Comparison of ENCODE assay signal across 18 cellular contexts in genomic region chr17:8872705-8873426, GRCh38. TPM values are rescaled to one million over a fixed set of nuclear protein-coding genes. Genes with fewer than 3 reads are reported as not detected.
DNase-seq lines count a peak whose midpoint lies in the region; ATAC-seq and TF ChIP-seq lines count a peak whose summit lies in the region.
"Had no signal": no experiment of that assay in that cellular context is flagged by ENCODE, and none has a peak within 500 bp of the region (broad histone marks: within the 10 kb centered on the region; RNA-seq: fewer than 3 reads in every experiment).

No MANE protein-coding gene starts in this region.

- H3K4me1 Mint-ChIP-seq in endodermal cell = peaks cover 45% of the 10 kb centered on the region

- H3K9me3 Mint-ChIP-seq in endodermal cell = no peaks in the 10 kb centered on the region

- H3K4me3 ChIP-seq in left ventricle myocardium inferior (no peak overlapping the region), HEK293 (ENCODE audit: low read depth, low read length) (no peak overlapping the region), endodermal cell (ENCODE audit: low read length) (no peak overlapping the region)
- H3K4me3 ChIP-seq: A549, K562, SJCRH30 had no signal

- TF ChIP-seq CTCF in left ventricle myocardium inferior (IDR thresholded peaks at IDR 0.05; ENCODE audit: borderline replicate concordance) = no peak
- TF ChIP-seq CTCF in HEK293 (tag by site-specific recombination; IDR thresholded peaks at IDR 0.05) = no peak
- TF ChIP-seq CTCF in endodermal cell (conservative IDR thresholded peaks at IDR 0.05) = no peak

- POLR2A ChIA-PET in HEK293 (lab: Yijun Ruan, JAX) = no interaction called here

- H3K36me3 ChIP-seq in left ventricle myocardium inferior (no peaks in the 10 kb centered on the region), HEK293 (ENCODE audit: control insufficient read depth in 2 of 2, insufficient read depth in 1 of 2, low read length in 2 of 2) (no peaks in the 10 kb centered on the region), endodermal cell (ENCODE audit: control insufficient read depth, insufficient read depth, low read length) (no peaks in the 10 kb centered on the region)
- H3K36me3 ChIP-seq: SJCRH30 had no signal

- intact Hi-C loops in cardiac septum (cut with DNase I) = no loop called here
- intact Hi-C loops in left ventricle myocardium inferior (cut with micrococcal nuclease) = no loop called here
- intact Hi-C loops in sciatic nerve (cut with DNase I) = no loop called here

- H3K4me1 ChIP-seq in left ventricle myocardium inferior = peaks cover 16% of the 10 kb centered on the region
- H3K4me1 ChIP-seq in HEK293 (ENCODE audit: control insufficient read depth, insufficient read depth, low read length) = no peaks in the 10 kb centered on the region
- peaks cover 19% of the 10 kb centered on the region for H3K4me1 ChIP-seq in endodermal cell (ENCODE audit: control insufficient read depth, insufficient read depth, low read length)
- H3K4me1 ChIP-seq: SJCRH30 had no signal

- H3K4me3 Mint-ChIP-seq in endodermal cell = no peak overlapping the region

- ATAC-seq in sciatic nerve (peak; percentile 34), GM21529 (IDR thresholded peaks at IDR 0.05; ENCODE audit: unreplicated experiment) (no peak)
- ATAC-seq: K562 had no signal

- CTCF ChIA-PET in HEK293 (lab: Yijun Ruan, JAX) = interaction anchor here (1.4 kb wide), 1 partner anchor 40 kb away, joined by 3 read pairs; no protein-coding TSS in a partner anchor

- WGBS in endodermal cell (ENCODE audit: insufficient coverage in 1 of 2, insufficient read length in 1 of 2), 2 experiments = 81 to 93% methylated on average over 11 to 15 of the region's 16 CpGs

- no peaks in the 10 kb centered on the region for H3K9me3 ChIP-seq in left ventricle myocardium inferior (replicated peaks)
- H3K9me3 ChIP-seq in HEK293 (ENCODE audit: control insufficient read depth, insufficient read depth, low read depth, low read length) = no peaks in the 10 kb centered on the region
- no peaks in the 10 kb centered on the region for H3K9me3 ChIP-seq in endodermal cell (ENCODE audit: control insufficient read depth, low read length)
- H3K9me3 ChIP-seq: A549, SJCRH30 had no signal

- no peaks in the 10 kb centered on the region for H3K27me3 Mint-ChIP-seq in endodermal cell (ENCODE audit: insufficient read depth)

- H3K27ac Mint-ChIP-seq in endodermal cell = peak overlapping the region; percentile 96

- no peak overlapping the region for H3K9ac ChIP-seq in endodermal cell (ENCODE audit: extremely low read depth, low read length, poor library complexity, severe bottlenecking)

- H3K27me3 ChIP-seq in left ventricle myocardium inferior (ENCODE audit: low read depth) (peaks cover 44% of the 10 kb centered on the region), endodermal cell (ENCODE audit: control insufficient read depth, insufficient read depth, low read length, poor library complexity, severe bottlenecking) (no peaks in the 10 kb centered on the region)
- H3K27me3 ChIP-seq: SJCRH30 had no signal

- H3K27ac ChIP-seq in left ventricle myocardium inferior (replicated peaks) = no peak overlapping the region
- H3K27ac ChIP-seq in HEK293 (ENCODE audit: extremely low read depth, low read depth, low read length) = no peak overlapping the region
- no peak overlapping the region for H3K27ac ChIP-seq in endodermal cell (ENCODE audit: low read depth, low read length)
- H3K27ac ChIP-seq: A549, C4-2B, SJCRH30 had no signal

- DNase-seq in cardiac septum (ENCODE audit: low spot score) (peak; percentile 75), left ventricle myocardium inferior (no peak), endodermal cell (no peak), sciatic nerve (ENCODE audit: low spot score) (peak; percentile 54), GM03348 (ENCODE audit: low spot score) (no peak)
- DNase-seq: DMS 273 treated with DMSO at 0.1 percent for 48 hours; HCEC 1CT; NCI-H1417 treated with DMSO at 0.1 percent for 48 hours; NCI-H1930; NCI-H446; NK-92 treated with Interleukin-12 subunit alpha and Interleukin-12 subunit beta, amount 100 ng/mL, for 24 hours; SJCRH30 had no signal

- H3K36me3 Mint-ChIP-seq in endodermal cell (ENCODE audit: low read depth) = peaks cover 2% of the 10 kb centered on the region

TF ChIP-seq in HEK293, 187 proteins besides CTCF, POLR2A, EP300 and RAD21:
- TF ChIP-seq ZNF629 (tag by site-specific recombination; IDR thresholded peaks at IDR 0.05) = no peak
- peak; percentile 62 for TF ChIP-seq ZSCAN4 (tag by site-specific recombination; IDR thresholded peaks at IDR 0.05)
- no peak for TF ChIP-seq SALL2 (tag by site-specific recombination; IDR thresholded peaks at IDR 0.05; ENCODE audit: borderline replicate concordance)
- TF ChIP-seq ZFHX2 (tag by site-specific recombination; conservative IDR thresholded peaks at IDR 0.05) = 0 out of 2 replicates have a peak, but pooled peaks have one; percentile 14
TF ChIP-seq in HEK293: peak in this region for 2.

RNA-seq across cellular contexts. Expression of gene PIK3R6, which starts 5.4 kb away (rescaled TPM):
- total RNA-seq in cardiac septum = 1.00 TPM
- 1.2 TPM for total RNA-seq in left ventricle myocardium inferior
- 1 to 10 TPM; 2.1 to 2.5 TPM for total RNA-seq in endodermal cell
- polyA plus RNA-seq in endodermal cell (2013, experiment 1 of 2) = 0.25 TPM
- 0.17 TPM for polyA plus RNA-seq in endodermal cell (2013, experiment 2 of 2)
- total RNA-seq in sciatic nerve = 2.1 TPM
- total RNA-seq: OCI-LY7, SJCRH30 had no signal
- polyA plus RNA-seq: A549, K562 had no signal

Comparison
In these comparisons a context has a peak if more than half of its experiments do, and no peak if none do; other contexts are left out.
1. DNase-seq: peak in cardiac septum (single experiment) and sciatic nerve (single experiment); none in left ventricle myocardium inferior (single experiment), endodermal cell (single experiment) and GM03348 (single experiment).